ENCODE assay signal across 20 cellular contexts in genomic region chr11:113998574-113998973, GRCh38. TPM values are rescaled to one million over a fixed set of nuclear protein-coding genes. Genes with fewer than 3 reads are reported as not detected.
A peak's percentile ranks its signal among the peaks of the same experiment; 100 is the strongest.
DNase-seq lines count a peak whose midpoint lies in the region; ATAC-seq and TF ChIP-seq lines count a peak whose summit lies in the region.
"Had no signal": no experiment of that assay in that cellular context is flagged by ENCODE, and none has a peak within 500 bp of the region (broad histone marks: within the 10 kb centered on the region; RNA-seq: fewer than 3 reads in every experiment).

No MANE protein-coding gene starts in this region.

- no peak overlapping the region for H2BK120ac ChIP-seq in neuronal stem cell (ENCODE audit: low read depth, low read length)

- no peak overlapping the region for H2BK15ac ChIP-seq in neuronal stem cell (ENCODE audit: low read length)

- no peaks in the 10 kb centered on the region for H3K79me1 ChIP-seq in neuronal stem cell (ENCODE audit: low read depth, low read length)

- H2AK5ac ChIP-seq in neuronal stem cell (ENCODE audit: low read depth, low read length): no peak overlapping the region

- H3K4me3 Mint-ChIP-seq in nephron progenitor cell: no peak overlapping the region
- no peak overlapping the region for H3K4me3 Mint-ChIP-seq in progenitor cell of endocrine pancreas (ENCODE audit: low read depth)
- no peak overlapping the region for H3K4me3 Mint-ChIP-seq in CD8-positive, alpha-beta T cell
- H3K4me3 Mint-ChIP-seq in activated T-helper 2 cell treated with anti-CD3 and anti-CD28 coated beads, Interferon-gamma antibody, Interleukin-2, Interleukin-4, amounts not matched to agents 10 μg/mL and 5 μg/mL and 100 μg/mL, durations not matched to agents 14 hours and 24 hours and 36 hours (ENCODE audit: low read depth): no peak overlapping the region
- H3K4me3 Mint-ChIP-seq: CD4-positive, alpha-beta memory T cell had no signal

- H3K4me1 Mint-ChIP-seq in nephron progenitor cell (peaks cover 32% of the 10 kb centered on the region), progenitor cell of endocrine pancreas (ENCODE audit: low read depth) (no peaks in the 10 kb centered on the region)
- H3K4me1 Mint-ChIP-seq in CD8-positive, alpha-beta T cell (ENCODE audit: low read depth): no peaks in the 10 kb centered on the region
- no peaks in the 10 kb centered on the region for H3K4me1 Mint-ChIP-seq in activated T-helper 2 cell treated with anti-CD3 and anti-CD28 coated beads, Interferon-gamma antibody, Interleukin-2, Interleukin-4, amounts not matched to agents 10 μg/mL and 5 μg/mL and 100 μg/mL, durations not matched to agents 14 hours and 24 hours and 36 hours (ENCODE audit: low read depth)

- no peak overlapping the region for H3K4ac ChIP-seq in neuronal stem cell (ENCODE audit: low read length)

- no peak overlapping the region for H2AFZ ChIP-seq in neuronal stem cell (ENCODE audit: low read length)

- no peak for ATAC-seq in HG03175 (IDR thresholded peaks at IDR 0.05; ENCODE audit: unreplicated experiment)
- ATAC-seq in CD8-positive, alpha-beta T cell: no peak
- ATAC-seq: GM12878, HCT116 had no signal

- no CpG with 5 or more reads among the region's 4 CpGs for WGBS in neuronal stem cell (ENCODE audit: extremely low coverage in 2 of 2, insufficient read length in 2 of 2, insufficient replicate concordance in 1 of 2), 2 donors

- POLR2A ChIA-PET in CD8-positive, alpha-beta T cell (lab: Charles Lee): no interaction called here

- H2BK5ac ChIP-seq in neuronal stem cell (ENCODE audit: low read length): no peak overlapping the region

- no peak overlapping the region for H2BK12ac ChIP-seq in neuronal stem cell (ENCODE audit: low read length)

- H3K4me2 ChIP-seq in neuronal stem cell (ENCODE audit: insufficient read depth, low read length, poor library complexity, severe bottlenecking): no peak overlapping the region

- CTCF ChIA-PET in CD8-positive, alpha-beta T cell (lab: Charles Lee): interaction anchor here (16.9 kb wide), 1 partner anchor 263 kb away, joined by 357 read pairs; no protein-coding TSS in a partner anchor

- H3K9me3 Mint-ChIP-seq in nephron progenitor cell (no peaks in the 10 kb centered on the region), progenitor cell of endocrine pancreas (ENCODE audit: low read depth) (no peaks in the 10 kb centered on the region)
- no peaks in the 10 kb centered on the region for H3K9me3 Mint-ChIP-seq in CD8-positive, alpha-beta T cell
- no peaks in the 10 kb centered on the region for H3K9me3 Mint-ChIP-seq in activated T-helper 2 cell treated with anti-CD3 and anti-CD28 coated beads, Interferon-gamma antibody, Interleukin-2, Interleukin-4, amounts not matched to agents 10 μg/mL and 5 μg/mL and 100 μg/mL, durations not matched to agents 14 hours and 24 hours and 36 hours
- H3K9me3 Mint-ChIP-seq: CD4-positive, alpha-beta memory T cell; H9 had no signal

- TF ChIP-seq CTCF in nephron progenitor cell (IDR thresholded peaks at IDR 0.05) (no peak), progenitor cell of endocrine pancreas (IDR thresholded peaks at IDR 0.05; ENCODE audit: unreplicated experiment) (no peak)
- no peak for TF ChIP-seq CTCF in CD8-positive, alpha-beta T cell (IDR thresholded peaks at IDR 0.05)

- no peaks in the 10 kb centered on the region for H3K36me3 Mint-ChIP-seq in nephron progenitor cell (ENCODE audit: low read depth)
- H3K36me3 Mint-ChIP-seq in progenitor cell of endocrine pancreas (ENCODE audit: insufficient read depth): no peaks in the 10 kb centered on the region
- no peaks in the 10 kb centered on the region for H3K36me3 Mint-ChIP-seq in CD8-positive, alpha-beta T cell
- H3K36me3 Mint-ChIP-seq in activated T-helper 2 cell treated with anti-CD3 and anti-CD28 coated beads, Interferon-gamma antibody, Interleukin-2, Interleukin-4, amounts not matched to agents 10 μg/mL and 5 μg/mL and 100 μg/mL, durations not matched to agents 14 hours and 24 hours and 36 hours (ENCODE audit: low read depth): no peaks in the 10 kb centered on the region
- H3K36me3 Mint-ChIP-seq: CD4-positive, alpha-beta memory T cell had no signal

- no peak overlapping the region for H3K4me3 ChIP-seq in neuronal stem cell (ENCODE audit: low read length in 2 of 2)
- no peak overlapping the region for H3K4me3 ChIP-seq in CD8-positive, alpha-beta T cell (ENCODE audit: low read depth, low read length)
- H3K4me3 ChIP-seq: GM12878 had no signal

- no peak overlapping the region for H4K8ac ChIP-seq in neuronal stem cell (ENCODE audit: low read depth, low read length)

- intact Hi-C loops in CD8-positive, alpha-beta T cell (cut with DNase I, micrococcal nuclease): no loop called here
- intact Hi-C loops in activated T-helper 2 cell treated with anti-CD3 and anti-CD28 coated beads, Interferon-gamma antibody, Interleukin-2, Interleukin-4, amounts not matched to agents 10 μg/mL and 5 μg/mL and 100 μg/mL, durations not matched to agents 14 hours and 24 hours and 36 hours (cut with micrococcal nuclease): no loop called here

- H3K27me3 Mint-ChIP-seq in nephron progenitor cell (ENCODE audit: low read depth, poor library complexity): peaks cover 28% of the 10 kb centered on the region
- peaks cover 37% of the 10 kb centered on the region for H3K27me3 Mint-ChIP-seq in progenitor cell of endocrine pancreas
- peaks cover 18% of the 10 kb centered on the region for H3K27me3 Mint-ChIP-seq in CD8-positive, alpha-beta T cell (ENCODE audit: low read depth)
- H3K27me3 Mint-ChIP-seq in activated T-helper 2 cell treated with anti-CD3 and anti-CD28 coated beads, Interferon-gamma antibody, Interleukin-2, Interleukin-4, amounts not matched to agents 10 μg/mL and 5 μg/mL and 100 μg/mL, durations not matched to agents 14 hours and 24 hours and 36 hours (ENCODE audit: low read depth): peaks cover 18% of the 10 kb centered on the region

- H3K27ac Mint-ChIP-seq in nephron progenitor cell (no peak overlapping the region), progenitor cell of endocrine pancreas (no peak overlapping the region)
- no peak overlapping the region for H3K27ac Mint-ChIP-seq in CD8-positive, alpha-beta T cell
- H3K27ac Mint-ChIP-seq in activated T-helper 2 cell treated with anti-CD3 and anti-CD28 coated beads, Interferon-gamma antibody, Interleukin-2, Interleukin-4, amounts not matched to agents 10 μg/mL and 5 μg/mL and 100 μg/mL, durations not matched to agents 14 hours and 24 hours and 36 hours: no peak overlapping the region
- H3K27ac Mint-ChIP-seq: CD4-positive, alpha-beta memory T cell; H9 had no signal

- no peak overlapping the region for H4K91ac ChIP-seq in neuronal stem cell (ENCODE audit: low read depth, low read length, poor library complexity)

- H3K18ac ChIP-seq in neuronal stem cell (ENCODE audit: low read length): peak overlapping the region; percentile 68

- no peak overlapping the region for H3K23ac ChIP-seq in neuronal stem cell (ENCODE audit: low read depth, low read length, poor library complexity)

- no peak overlapping the region for H3K9ac ChIP-seq in neuronal stem cell (ENCODE audit: low read depth, low read length, poor library complexity)

- H3K4me1 ChIP-seq in neuronal stem cell (ENCODE audit: control insufficient read depth in 2 of 2, insufficient read depth in 1 of 2, low read depth in 1 of 2, low read length in 2 of 2): peaks cover 3 to 20% of the 10 kb centered on the region in 2 donors
- no peaks in the 10 kb centered on the region for H3K4me1 ChIP-seq in CD8-positive, alpha-beta T cell (ENCODE audit: insufficient read depth, low read length)
- H3K4me1 ChIP-seq: Caco-2 had no signal

- DNase-seq in ecto neural progenitor cell (ENCODE audit: low spot score) (peak; percentile 74), nephron progenitor cell (peak; percentile 47), neuronal stem cell (ENCODE audit: low spot score) (no peak), progenitor cell of endocrine pancreas (ENCODE audit: low spot score, unreplicated experiment) (no peak)
- DNase-seq in CD8-positive, alpha-beta T cell: no peak
- DNase-seq in activated T-helper 2 cell treated with anti-CD3 and anti-CD28 coated beads, Interferon-gamma antibody, Interleukin-2, Interleukin-4, amounts not matched to agents 10 μg/mL and 5 μg/mL and 100 μg/mL, durations not matched to agents 14 hours and 24 hours and 36 hours (ENCODE audit: low spot score): no peak
- DNase-seq: C1 segment of cervical spinal cord; Caco-2; CD4-positive, alpha-beta memory T cell; DMS153; DND-41; GDM1; H9 had no signal

- no peak overlapping the region for H3K14ac ChIP-seq in neuronal stem cell (ENCODE audit: low read length)

- H3K36me3 ChIP-seq in neuronal stem cell (replicated peaks in 1 of 2; ENCODE audit: control insufficient read depth in 2 of 2, insufficient read depth in 2 of 2, low read length in 2 of 2): no peaks in the 10 kb centered on the region
- no peaks in the 10 kb centered on the region for H3K36me3 ChIP-seq in CD8-positive, alpha-beta T cell (ENCODE audit: insufficient read depth, low read length)

- no peaks in the 10 kb centered on the region for H3K27me3 ChIP-seq in neuronal stem cell (ENCODE audit: control insufficient read depth in 3 of 3, insufficient read depth in 3 of 3, low read depth in 1 of 3, low read length in 3 of 3)
- no peaks in the 10 kb centered on the region for H3K27me3 ChIP-seq in CD8-positive, alpha-beta T cell (ENCODE audit: insufficient read depth, low read length)

- no peaks in the 10 kb centered on the region for H3K9me3 ChIP-seq in neuronal stem cell (replicated peaks in 1 of 2; ENCODE audit: control insufficient read depth in 2 of 2, insufficient read depth in 1 of 2, low read depth in 1 of 2, low read length in 2 of 2)
- H3K9me3 ChIP-seq in CD8-positive, alpha-beta T cell (ENCODE audit: low read length): no peaks in the 10 kb centered on the region
- H3K9me3 ChIP-seq: Caco-2 had no signal

- no peak overlapping the region for H3K27ac ChIP-seq in neuronal stem cell (replicated peaks; ENCODE audit: low read length)
- H3K27ac ChIP-seq in CD8-positive, alpha-beta T cell (ENCODE audit: low read depth, low read length): no peak overlapping the region

RNA-seq across cellular contexts. Expression of gene HTR3A, which starts 23.7 kb away (rescaled TPM):
- 0.21 TPM for polyA plus RNA-seq in neuronal stem cell (2013, experiment 1 of 2)
- 0.18 TPM for polyA plus RNA-seq in neuronal stem cell (2013, experiment 2 of 2)
- total RNA-seq in progenitor cell of endocrine pancreas: not detected in 2 replicates
- total RNA-seq in CD8-positive, alpha-beta T cell: not detected
- not detected in 2 replicates for total RNA-seq in activated T-helper 2 cell treated with anti-CD3 and anti-CD28 coated beads, Interferon-gamma antibody, Interleukin-2, Interleukin-4, amounts not matched to agents 10 μg/mL and 5 μg/mL and 100 μg/mL, durations not matched to agents 14 hours and 24 hours and 36 hours
- total RNA-seq: A172; A673; Caco-2; CD4-positive, alpha-beta memory T cell; GM12878; H4 had no signal
- polyA plus RNA-seq: BJ, GM12878 had no signal

Comparison
In these comparisons a context has a peak if more than half of its experiments do, and no peak if none do; other contexts are left out.
1. DNase-seq: peak in ecto neural progenitor cell (single experiment) and nephron progenitor cell (single experiment); none in neuronal stem cell (single experiment), progenitor cell of endocrine pancreas (single experiment), CD8-positive, alpha-beta T cell (0 of 7) and activated T-helper 2 cell treated with anti-CD3 and anti-CD28 coated beads, Interferon-gamma antibody, Interleukin-2, Interleukin-4, amounts not matched to agents 10 μg/mL and 5 μg/mL and 100 μg/mL, durations not matched to agents 14 hours and 24 hours and 36 hours (single experiment).